In the genomic region with DNA sequence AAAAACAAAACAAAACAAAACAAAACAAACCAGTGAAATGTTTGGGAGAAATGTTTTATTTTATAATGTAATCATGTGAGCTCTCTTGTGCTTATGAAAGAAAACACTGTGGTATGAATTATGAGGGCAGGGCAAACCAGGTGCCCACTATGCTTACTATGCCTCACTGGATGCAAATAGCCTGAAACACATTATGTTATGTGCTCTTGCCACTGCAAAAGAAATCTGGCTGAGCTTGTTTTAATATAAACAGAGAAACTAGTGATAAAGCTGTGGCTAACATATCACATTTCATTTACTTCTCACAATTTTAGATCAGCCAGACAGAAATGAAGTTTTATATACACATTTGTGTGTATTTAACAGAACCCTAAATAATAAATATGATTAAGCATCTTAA, we compare ENCODE assay signal across 18 cellular contexts. TPM values are rescaled to one million over a fixed set of nuclear protein-coding genes. Genes with fewer than 3 reads are reported as not detected.
DNase-seq lines count a peak whose midpoint lies in the region; ATAC-seq, FAIRE-seq and TF ChIP-seq lines count a peak whose summit lies in the region.
"Had no signal": no experiment of that assay in that cellular context is flagged by ENCODE, and none has a peak within 500 bp of the region (broad histone marks: within the 10 kb centered on the region; RNA-seq: fewer than 3 reads in every experiment).

No MANE protein-coding gene starts in this region.

- no peaks in the 10 kb centered on the region for H3K36me3 Mint-ChIP-seq in neural progenitor cell
- no peaks in the 10 kb centered on the region for H3K36me3 Mint-ChIP-seq in stimulated activated effector memory CD8-positive, alpha-beta T cell treated with anti-CD3 and anti-CD28 coated beads, Interleukin-12 subunit alpha, Interleukin-12 subunit beta, amount 100 ng/mL, for 72 hours

- CTCF ChIA-PET in HEK293T (lab: Yijun Ruan, JAX): no interaction called here

- H3K4me2 ChIP-seq in neural progenitor cell: peak overlapping the region; percentile 16
- H3K4me2 ChIP-seq: A549, KMS-11 had no signal

- no peak for ATAC-seq in stimulated activated effector memory CD8-positive, alpha-beta T cell treated with anti-CD3 and anti-CD28 coated beads, Interleukin-12 subunit alpha, Interleukin-12 subunit beta, amount 100 ng/mL, for 72 hours
- ATAC-seq: A549 had no signal

- H3K4me3 Mint-ChIP-seq in neural progenitor cell: no peak overlapping the region
- no peak overlapping the region for H3K4me3 Mint-ChIP-seq in stimulated activated effector memory CD8-positive, alpha-beta T cell treated with anti-CD3 and anti-CD28 coated beads, Interleukin-12 subunit alpha, Interleukin-12 subunit beta, amount 100 ng/mL, for 72 hours

- H3K9me3 ChIP-seq in neural progenitor cell (ENCODE audit: low read depth): no peaks in the 10 kb centered on the region
- H3K9me3 ChIP-seq: A549, Caco-2, SJCRH30 had no signal

- FAIRE-seq in G401.6 (lab: Jason Lieb, UNC): peak; percentile 40
- FAIRE-seq: A549, H1 had no signal

- no peaks in the 10 kb centered on the region for H3K27me3 Mint-ChIP-seq in neural progenitor cell (ENCODE audit: insufficient read depth, low read depth)

- H3K9me3 Mint-ChIP-seq in neural progenitor cell: no peaks in the 10 kb centered on the region
- H3K9me3 Mint-ChIP-seq in stimulated activated effector memory CD8-positive, alpha-beta T cell treated with anti-CD3 and anti-CD28 coated beads, Interleukin-12 subunit alpha, Interleukin-12 subunit beta, amount 100 ng/mL, for 72 hours: peaks cover 9% of the 10 kb centered on the region

- H3K27me3 ChIP-seq in neural progenitor cell: no peaks in the 10 kb centered on the region
- H3K27me3 ChIP-seq: SJCRH30 had no signal

- H3K79me2 ChIP-seq in neural progenitor cell (ENCODE audit: low read depth): no peaks in the 10 kb centered on the region

- no peak overlapping the region for H3K9ac ChIP-seq in neural progenitor cell
- H3K9ac ChIP-seq: KMS-11 had no signal

- no peaks in the 10 kb centered on the region for H4K20me1 ChIP-seq in neural progenitor cell (ENCODE audit: low read depth)

- H3K36me3 ChIP-seq in neural progenitor cell: no peaks in the 10 kb centered on the region
- H3K36me3 ChIP-seq: SJCRH30 had no signal

- no peak overlapping the region for H3K4me3 ChIP-seq in neural progenitor cell
- H3K4me3 ChIP-seq: A549, SJCRH30 had no signal

- peaks cover 11% of the 10 kb centered on the region for H3K4me1 ChIP-seq in neural progenitor cell
- H3K4me1 ChIP-seq: Caco-2, SJCRH30 had no signal

- POLR2A ChIA-PET in HEK293T (lab: Yijun Ruan, JAX): no interaction called here

- H3K27ac ChIP-seq in neural progenitor cell: no peak overlapping the region
- H3K27ac ChIP-seq: A549, C4-2B, KMS-11, SJCRH30 had no signal

- H3K4me1 Mint-ChIP-seq in neural progenitor cell: no peaks in the 10 kb centered on the region
- no peaks in the 10 kb centered on the region for H3K4me1 Mint-ChIP-seq in stimulated activated effector memory CD8-positive, alpha-beta T cell treated with anti-CD3 and anti-CD28 coated beads, Interleukin-12 subunit alpha, Interleukin-12 subunit beta, amount 100 ng/mL, for 72 hours

- no peaks in the 10 kb centered on the region for H3F3A ChIP-seq in neural progenitor cell (ENCODE audit: low read depth)

- no peak overlapping the region for H3K27ac Mint-ChIP-seq in neural progenitor cell
- no peak overlapping the region for H3K27ac Mint-ChIP-seq in stimulated activated effector memory CD8-positive, alpha-beta T cell treated with anti-CD3 and anti-CD28 coated beads, Interleukin-12 subunit alpha, Interleukin-12 subunit beta, amount 100 ng/mL, for 72 hours

- H2AFZ ChIP-seq in neural progenitor cell (replicated peaks): no peak overlapping the region

- DNase-seq in NCI-H2107 treated with DMSO at 0.1 percent for 48 hours (lab: John Stamatoyannopoulos, UW; ENCODE audit: unreplicated experiment): peak; percentile 49
- DNase-seq in NCI-H2107 (lab: John Stamatoyannopoulos, UW): no peak
- peak; percentile 72 for DNase-seq in NCI-H510A treated with DMSO at 0.1 percent for 48 hours (lab: John Stamatoyannopoulos, UW)
- no peak for DNase-seq in neural progenitor cell (ENCODE audit: low spot score)
- DNase-seq in HUDEP-2 (lab: John Stamatoyannopoulos, UW; ENCODE audit: unreplicated experiment in 76 of 76): no peak
- no peak for DNase-seq in HEK293T (ENCODE audit: extremely low spot score)
- DNase-seq in stimulated activated effector memory CD8-positive, alpha-beta T cell treated with anti-CD3 and anti-CD28 coated beads, Interleukin-12 subunit alpha, Interleukin-12 subunit beta, amount 100 ng/mL, for 72 hours (ENCODE audit: low spot score in 2 of 2): no peak
- DNase-seq: Caco-2, MM.1S, NCI-H1105, NCI-H2171, NCI-H774, SJCRH30 had no signal

- no peak for TF ChIP-seq CTCF in neural progenitor cell (IDR thresholded peaks at IDR 0.05)

TF ChIP-seq in HEK293T, 16 proteins besides CTCF, POLR2A, EP300 and RAD21:
- TF ChIP-seq FOXK2 (IDR thresholded peaks at IDR 0.05): no peak
- TF ChIP-seq SUZ12 (IDR thresholded peaks at IDR 0.05): no peak
- TF ChIP-seq, protein P1, sequence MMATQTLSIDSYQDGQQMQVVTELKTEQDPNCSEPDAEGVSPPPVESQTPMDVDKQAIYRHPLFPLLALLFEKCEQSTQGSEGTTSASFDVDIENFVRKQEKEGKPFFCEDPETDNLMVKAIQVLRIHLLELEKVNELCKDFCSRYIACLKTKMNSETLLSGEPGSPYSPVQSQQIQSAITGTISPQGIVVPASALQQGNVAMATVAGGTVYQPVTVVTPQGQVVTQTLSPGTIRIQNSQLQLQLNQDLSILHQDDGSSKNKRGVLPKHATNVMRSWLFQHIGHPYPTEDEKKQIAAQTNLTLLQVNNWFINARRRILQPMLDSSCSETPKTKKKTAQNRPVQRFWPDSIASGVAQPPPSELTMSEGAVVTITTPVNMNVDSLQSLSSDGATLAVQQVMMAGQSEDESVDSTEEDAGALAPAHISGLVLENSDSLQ (IDR thresholded peaks at IDR 0.05): no peak
- TF ChIP-seq CTBP1 (IDR thresholded peaks at IDR 0.05; ENCODE audit: borderline replicate concordance): no peak
- no peak for TF ChIP-seq ELF4 (IDR thresholded peaks at IDR 0.05)
- TF ChIP-seq NFRKB (IDR thresholded peaks at IDR 0.05): no peak
- TF ChIP-seq L3MBTL2 (conservative IDR thresholded peaks at IDR 0.05): no peak
- TF ChIP-seq FOXA1 (IDR thresholded peaks at IDR 0.05): no peak
- TF ChIP-seq TARDBP (IDR thresholded peaks at IDR 0.05): no peak
- no peak for TF ChIP-seq LEF1 (IDR thresholded peaks at IDR 0.05; ENCODE audit: borderline replicate concordance)
- TF ChIP-seq HDGF (IDR thresholded peaks at IDR 0.05; ENCODE audit: borderline replicate concordance): no peak

RNA-seq across cellular contexts. Expression of a gene that starts 8.7 kb away (rescaled TPM):
- total RNA-seq in neural progenitor cell (ENCODE audit: low replicate concordance): 23.5 and 31.0 TPM in 2 replicates

Comparison
In these comparisons a context has a peak if more than half of its experiments do, and no peak if none do; other contexts are left out.
1. DNase-seq: peak in NCI-H2107 treated with DMSO at 0.1 percent for 48 hours (single experiment) and NCI-H510A treated with DMSO at 0.1 percent for 48 hours (single experiment); none in NCI-H2107 (single experiment), neural progenitor cell (single experiment), HUDEP-2 (0 of 76), HEK293T (single experiment) and stimulated activated effector memory CD8-positive, alpha-beta T cell treated with anti-CD3 and anti-CD28 coated beads, Interleukin-12 subunit alpha, Interleukin-12 subunit beta, amount 100 ng/mL, for 72 hours (0 of 2).